ENCODE assay signal across 26 cellular contexts in genomic region chr1:59383963-59384362, GRCh38.
"Had no signal": no experiment of that assay in that cellular context is flagged by ENCODE, and none has a peak within 500 bp of the region (broad histone marks: within the 10 kb centered on the region; RNA-seq: fewer than 3 reads in every experiment).

No MANE protein-coding gene starts in this region.

- H3K36me3 ChIP-seq: gastroesophageal sphincter, right atrium auricular region, transverse colon, uterus, WERI-Rb-1 had no signal

- H3K4me1 Mint-ChIP-seq: activated CD4-positive, alpha-beta memory T cell treated with anti-CD3 and anti-CD28 coated beads, Interleukin-2, amount 10 ng/mL, durations not matched to agents 7 days and 5 days; activated CD4-positive, alpha-beta T cell treated with anti-CD3 and anti-CD28 coated beads, Interleukin-2, amount 10 ng/mL, durations not matched to agents 7 days and 5 days; activated naive CD4-positive, alpha-beta T cell treated with anti-CD3 and anti-CD28 coated beads, Interleukin-2, amount 50 U/mL, for 24 hours had no signal

- H3K4me3 ChIP-seq: gastroesophageal sphincter, right atrium auricular region, smooth muscle cell, testis, transverse colon, uterus had no signal

- H3K9me3 ChIP-seq: gastroesophageal sphincter, right atrium auricular region, testis, transverse colon, uterus had no signal

- H3K4me3 Mint-ChIP-seq: activated CD4-positive, alpha-beta memory T cell treated with anti-CD3 and anti-CD28 coated beads, Interleukin-2, amount 10 ng/mL, durations not matched to agents 7 days and 5 days; activated CD4-positive, alpha-beta T cell treated with anti-CD3 and anti-CD28 coated beads, Interleukin-2, amount 10 ng/mL, durations not matched to agents 7 days and 5 days; activated naive CD4-positive, alpha-beta T cell treated with anti-CD3 and anti-CD28 coated beads, Interleukin-2, amount 50 U/mL, for 24 hours; activated naive CD8-positive, alpha-beta T cell treated with anti-CD3 and anti-CD28 coated beads, Interleukin-2, amount 50 U/mL, for 24 hours; activated T-cell treated with anti-CD3 and anti-CD28 coated beads, Interleukin-2, amount 50 U/mL, for 24 hours; naive thymus-derived CD4-positive, alpha-beta T cell had no signal

- H3K27ac ChIP-seq: gastroesophageal sphincter, right atrium auricular region, testis, transverse colon, uterus, WERI-Rb-1 had no signal

- ATAC-seq: activated naive CD8-positive, alpha-beta T cell treated with anti-CD3 and anti-CD28 coated beads, Interleukin-2, amount 50 U/mL, for 24 hours; gastroesophageal sphincter; left cardiac atrium; naive thymus-derived CD4-positive, alpha-beta T cell had no signal

- H3K27me3 Mint-ChIP-seq: activated CD4-positive, alpha-beta memory T cell treated with anti-CD3 and anti-CD28 coated beads, Interleukin-2, amount 10 ng/mL, durations not matched to agents 7 days and 5 days; activated CD4-positive, alpha-beta T cell treated with anti-CD3 and anti-CD28 coated beads, Interleukin-2, amount 10 ng/mL, durations not matched to agents 7 days and 5 days; activated naive CD4-positive, alpha-beta T cell treated with anti-CD3 and anti-CD28 coated beads, Interleukin-2, amount 50 U/mL, for 24 hours; activated naive CD8-positive, alpha-beta T cell treated with anti-CD3 and anti-CD28 coated beads, Interleukin-2, amount 50 U/mL, for 24 hours; activated T-cell treated with anti-CD3 and anti-CD28 coated beads, Interleukin-2, amount 50 U/mL, for 24 hours; naive thymus-derived CD4-positive, alpha-beta T cell had no signal

- H3K27ac Mint-ChIP-seq: activated CD4-positive, alpha-beta memory T cell treated with anti-CD3 and anti-CD28 coated beads, Interleukin-2, amount 10 ng/mL, durations not matched to agents 7 days and 5 days; activated CD4-positive, alpha-beta T cell treated with anti-CD3 and anti-CD28 coated beads, Interleukin-2, amount 10 ng/mL, durations not matched to agents 7 days and 5 days; activated naive CD4-positive, alpha-beta T cell treated with anti-CD3 and anti-CD28 coated beads, Interleukin-2, amount 50 U/mL, for 24 hours; activated naive CD8-positive, alpha-beta T cell treated with anti-CD3 and anti-CD28 coated beads, Interleukin-2, amount 50 U/mL, for 24 hours; activated T-cell treated with anti-CD3 and anti-CD28 coated beads, Interleukin-2, amount 50 U/mL, for 24 hours; naive thymus-derived CD4-positive, alpha-beta T cell had no signal

- H3K27me3 ChIP-seq: gastroesophageal sphincter, right atrium auricular region, testis, transverse colon, uterus had no signal

- DNase-seq: activated CD4-positive, alpha-beta memory T cell treated with anti-CD3 and anti-CD28 coated beads, Interleukin-2, amount 10 ng/mL, durations not matched to agents 7 days and 5 days; activated CD4-positive, alpha-beta T cell treated with anti-CD3 and anti-CD28 coated beads, Interleukin-2, amount 10 ng/mL, durations not matched to agents 7 days and 5 days; activated CD4-positive, CD25-positive, alpha-beta regulatory T cell treated with anti-CD3 and anti-CD28 coated beads, Interleukin-2, amount 50 U/mL, for 72 hours; activated CD8-positive, alpha-beta memory T cell treated with anti-CD3 and anti-CD28 coated beads, Interleukin-2, amount 50 U/mL, for 48 hours; activated gamma-delta T cell treated with Interleukin-2 at 50 U/mL for 16 hours; activated naive CD8-positive, alpha-beta T cell treated with anti-CD3 and anti-CD28 coated beads, Interleukin-2, amount 50 U/mL, for 24 hours; activated T-cell treated with anti-CD3 and anti-CD28 coated beads, Interleukin-2, amount 50 U/mL, for 24 hours; amygdala; caudate nucleus; cortex of kidney; hippocampal formation; left cardiac atrium; mammary epithelial cell; midbrain; naive thymus-derived CD4-positive, alpha-beta T cell; stimulated activated CD4-positive, alpha-beta T cell treated with anti-CD3 and anti-CD28 coated beads, Interleukin-1b, Interleukin-23, amount 100 ng/mL, for 48 hours; stimulated activated naive CD4-positive, alpha-beta T cell; T1000; testis; transverse colon; uterus; WERI-Rb-1 had no signal

- H3K9me3 Mint-ChIP-seq: activated CD4-positive, alpha-beta memory T cell treated with anti-CD3 and anti-CD28 coated beads, Interleukin-2, amount 10 ng/mL, durations not matched to agents 7 days and 5 days; activated CD4-positive, alpha-beta T cell treated with anti-CD3 and anti-CD28 coated beads, Interleukin-2, amount 10 ng/mL, durations not matched to agents 7 days and 5 days; activated naive CD4-positive, alpha-beta T cell treated with anti-CD3 and anti-CD28 coated beads, Interleukin-2, amount 50 U/mL, for 24 hours; activated naive CD8-positive, alpha-beta T cell treated with anti-CD3 and anti-CD28 coated beads, Interleukin-2, amount 50 U/mL, for 24 hours; activated T-cell treated with anti-CD3 and anti-CD28 coated beads, Interleukin-2, amount 50 U/mL, for 24 hours had no signal

- H3K4me1 ChIP-seq: gastroesophageal sphincter, right atrium auricular region, testis, transverse colon, uterus had no signal

- H3K4me2 ChIP-seq: smooth muscle cell had no signal
